Comparison of ENCODE assay signal across 1 cellular context in the genomic region with DNA sequence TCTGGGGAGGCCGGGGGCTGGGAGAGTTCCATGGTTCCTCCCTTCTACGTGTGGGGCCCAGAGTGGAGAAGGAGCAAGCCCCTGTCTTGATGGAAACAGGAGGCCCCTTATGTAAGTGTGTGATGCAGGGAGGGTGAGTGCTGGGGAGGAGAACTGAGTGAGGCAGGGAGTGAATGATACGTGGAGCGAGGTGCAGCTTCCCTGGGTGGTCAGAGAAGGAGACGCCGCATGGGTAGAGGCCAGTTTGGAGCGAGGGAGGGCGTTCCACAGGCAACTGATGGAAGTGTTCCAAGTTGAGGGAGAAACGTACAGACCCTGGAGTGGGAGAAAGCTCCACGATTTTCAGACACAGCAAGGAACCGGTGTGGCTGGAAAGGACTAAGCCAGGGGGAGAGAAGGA.
TF ChIP-seq lines count a peak whose summit lies in the region.

No MANE protein-coding gene starts in this region.

TF ChIP-seq in HepG2, 621 proteins besides CTCF, POLR2A, EP300 and RAD21:
- TF ChIP-seq RXRA (CRISPR knock-in tag; IDR thresholded peaks at IDR 0.05) (no peak), ZNF572 (CRISPR knock-in tag; IDR thresholded peaks at IDR 0.05) (no peak), TEAD3 (CRISPR knock-in tag; optimal IDR thresholded peaks at IDR 0.05; ENCODE audit: borderline replicate concordance) (no peak), PITX1 (CRISPR knock-in tag; IDR thresholded peaks at IDR 0.05) (no peak), RXRB (CRISPR knock-in tag; IDR thresholded peaks at IDR 0.05; ENCODE audit: borderline replicate concordance) (no peak), ZNF136 (CRISPR knock-in tag; IDR thresholded peaks at IDR 0.05; ENCODE audit: low read depth) (no peak), ZNF7 (CRISPR knock-in tag; IDR thresholded peaks at IDR 0.05) (no peak), PHF8 (CRISPR knock-in tag; IDR thresholded peaks at IDR 0.05) (no peak), HNF4G (IDR thresholded peaks at IDR 0.05; ENCODE audit: borderline replicate concordance, low read depth, low read length) (no peak), HNF4G (CRISPR knock-in tag; IDR thresholded peaks at IDR 0.05; ENCODE audit: borderline replicate concordance, low read depth) (no peak), ZNF567 (CRISPR knock-in tag; IDR thresholded peaks at IDR 0.05; ENCODE audit: borderline replicate concordance) (no peak), RBAK (CRISPR knock-in tag; IDR thresholded peaks at IDR 0.05) (no peak), ZNF337 (CRISPR knock-in tag; IDR thresholded peaks at IDR 0.05; ENCODE audit: borderline replicate concordance, low read depth) (no peak), KAT7 (CRISPR knock-in tag; IDR thresholded peaks at IDR 0.05; ENCODE audit: borderline replicate concordance) (no peak), ZNF558 (CRISPR knock-in tag; IDR thresholded peaks at IDR 0.05; ENCODE audit: borderline replicate concordance) (no peak), ZNF501 (CRISPR knock-in tag; IDR thresholded peaks at IDR 0.05) (no peak)
- TF ChIP-seq, protein P1, sequence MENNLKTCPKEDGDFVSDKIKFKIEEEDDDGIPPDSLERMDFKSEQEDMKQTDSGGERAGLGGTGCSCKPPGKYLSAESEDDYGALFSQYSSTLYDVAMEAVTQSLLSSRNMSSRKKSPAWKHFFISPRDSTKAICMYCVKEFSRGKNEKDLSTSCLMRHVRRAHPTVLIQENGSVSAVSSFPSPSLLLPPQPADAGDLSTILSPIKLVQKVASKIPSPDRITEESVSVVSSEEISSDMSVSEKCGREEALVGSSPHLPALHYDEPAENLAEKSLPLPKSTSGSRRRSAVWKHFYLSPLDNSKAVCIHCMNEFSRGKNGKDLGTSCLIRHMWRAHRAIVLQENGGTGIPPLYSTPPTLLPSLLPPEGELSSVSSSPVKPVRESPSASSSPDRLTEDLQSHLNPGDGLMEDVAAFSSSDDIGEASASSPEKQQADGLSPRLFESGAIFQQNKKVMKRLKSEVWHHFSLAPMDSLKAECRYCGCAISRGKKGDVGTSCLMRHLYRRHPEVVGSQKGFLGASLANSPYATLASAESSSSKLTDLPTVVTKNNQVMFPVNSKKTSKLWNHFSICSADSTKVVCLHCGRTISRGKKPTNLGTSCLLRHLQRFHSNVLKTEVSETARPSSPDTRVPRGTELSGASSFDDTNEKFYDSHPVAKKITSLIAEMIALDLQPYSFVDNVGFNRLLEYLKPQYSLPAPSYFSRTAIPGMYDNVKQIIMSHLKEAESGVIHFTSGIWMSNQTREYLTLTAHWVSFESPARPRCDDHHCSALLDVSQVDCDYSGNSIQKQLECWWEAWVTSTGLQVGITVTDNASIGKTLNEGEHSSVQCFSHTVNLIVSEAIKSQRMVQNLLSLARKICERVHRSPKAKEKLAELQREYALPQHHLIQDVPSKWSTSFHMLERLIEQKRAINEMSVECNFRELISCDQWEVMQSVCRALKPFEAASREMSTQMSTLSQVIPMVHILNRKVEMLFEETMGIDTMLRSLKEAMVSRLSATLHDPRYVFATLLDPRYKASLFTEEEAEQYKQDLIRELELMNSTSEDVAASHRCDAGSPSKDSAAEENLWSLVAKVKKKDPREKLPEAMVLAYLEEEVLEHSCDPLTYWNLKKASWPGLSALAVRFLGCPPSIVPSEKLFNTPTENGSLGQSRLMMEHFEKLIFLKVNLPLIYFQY (CRISPR knock-in tag; IDR thresholded peaks at IDR 0.05; ENCODE audit: borderline replicate concordance) = no peak
- TF ChIP-seq, protein P2, sequence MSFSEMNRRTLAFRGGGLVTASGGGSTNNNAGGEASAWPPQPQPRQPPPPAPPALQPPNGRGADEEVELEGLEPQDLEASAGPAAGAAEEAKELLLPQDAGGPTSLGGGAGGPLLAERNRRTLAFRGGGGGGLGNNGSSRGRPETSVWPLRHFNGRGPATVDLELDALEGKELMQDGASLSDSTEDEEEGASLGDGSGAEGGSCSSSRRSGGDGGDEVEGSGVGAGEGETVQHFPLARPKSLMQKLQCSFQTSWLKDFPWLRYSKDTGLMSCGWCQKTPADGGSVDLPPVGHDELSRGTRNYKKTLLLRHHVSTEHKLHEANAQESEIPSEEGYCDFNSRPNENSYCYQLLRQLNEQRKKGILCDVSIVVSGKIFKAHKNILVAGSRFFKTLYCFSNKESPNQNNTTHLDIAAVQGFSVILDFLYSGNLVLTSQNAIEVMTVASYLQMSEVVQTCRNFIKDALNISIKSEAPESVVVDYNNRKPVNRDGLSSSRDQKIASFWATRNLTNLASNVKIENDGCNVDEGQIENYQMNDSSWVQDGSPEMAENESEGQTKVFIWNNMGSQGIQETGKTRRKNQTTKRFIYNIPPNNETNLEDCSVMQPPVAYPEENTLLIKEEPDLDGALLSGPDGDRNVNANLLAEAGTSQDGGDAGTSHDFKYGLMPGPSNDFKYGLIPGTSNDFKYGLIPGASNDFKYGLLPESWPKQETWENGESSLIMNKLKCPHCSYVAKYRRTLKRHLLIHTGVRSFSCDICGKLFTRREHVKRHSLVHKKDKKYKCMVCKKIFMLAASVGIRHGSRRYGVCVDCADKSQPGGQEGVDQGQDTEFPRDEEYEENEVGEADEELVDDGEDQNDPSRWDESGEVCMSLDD (CRISPR knock-in tag; IDR thresholded peaks at IDR 0.05; ENCODE audit: borderline replicate concordance) = no peak
- TF ChIP-seq, protein P3, sequence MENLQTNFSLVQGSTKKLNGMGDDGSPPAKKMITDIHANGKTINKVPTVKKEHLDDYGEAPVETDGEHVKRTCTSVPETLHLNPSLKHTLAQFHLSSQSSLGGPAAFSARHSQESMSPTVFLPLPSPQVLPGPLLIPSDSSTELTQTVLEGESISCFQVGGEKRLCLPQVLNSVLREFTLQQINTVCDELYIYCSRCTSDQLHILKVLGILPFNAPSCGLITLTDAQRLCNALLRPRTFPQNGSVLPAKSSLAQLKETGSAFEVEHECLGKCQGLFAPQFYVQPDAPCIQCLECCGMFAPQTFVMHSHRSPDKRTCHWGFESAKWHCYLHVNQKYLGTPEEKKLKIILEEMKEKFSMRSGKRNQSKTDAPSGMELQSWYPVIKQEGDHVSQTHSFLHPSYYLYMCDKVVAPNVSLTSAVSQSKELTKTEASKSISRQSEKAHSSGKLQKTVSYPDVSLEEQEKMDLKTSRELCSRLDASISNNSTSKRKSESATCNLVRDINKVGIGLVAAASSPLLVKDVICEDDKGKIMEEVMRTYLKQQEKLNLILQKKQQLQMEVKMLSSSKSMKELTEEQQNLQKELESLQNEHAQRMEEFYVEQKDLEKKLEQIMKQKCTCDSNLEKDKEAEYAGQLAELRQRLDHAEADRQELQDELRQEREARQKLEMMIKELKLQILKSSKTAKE (CRISPR knock-in tag; IDR thresholded peaks at IDR 0.05; ENCODE audit: borderline replicate concordance) = no peak
- TF ChIP-seq, protein P4, sequence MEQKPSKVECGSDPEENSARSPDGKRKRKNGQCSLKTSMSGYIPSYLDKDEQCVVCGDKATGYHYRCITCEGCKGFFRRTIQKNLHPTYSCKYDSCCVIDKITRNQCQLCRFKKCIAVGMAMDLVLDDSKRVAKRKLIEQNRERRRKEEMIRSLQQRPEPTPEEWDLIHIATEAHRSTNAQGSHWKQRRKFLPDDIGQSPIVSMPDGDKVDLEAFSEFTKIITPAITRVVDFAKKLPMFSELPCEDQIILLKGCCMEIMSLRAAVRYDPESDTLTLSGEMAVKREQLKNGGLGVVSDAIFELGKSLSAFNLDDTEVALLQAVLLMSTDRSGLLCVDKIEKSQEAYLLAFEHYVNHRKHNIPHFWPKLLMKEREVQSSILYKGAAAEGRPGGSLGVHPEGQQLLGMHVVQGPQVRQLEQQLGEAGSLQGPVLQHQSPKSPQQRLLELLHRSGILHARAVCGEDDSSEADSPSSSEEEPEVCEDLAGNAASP (CRISPR knock-in tag; IDR thresholded peaks at IDR 0.05; ENCODE audit: borderline replicate concordance) = no peak
